In the genomic region with DNA sequence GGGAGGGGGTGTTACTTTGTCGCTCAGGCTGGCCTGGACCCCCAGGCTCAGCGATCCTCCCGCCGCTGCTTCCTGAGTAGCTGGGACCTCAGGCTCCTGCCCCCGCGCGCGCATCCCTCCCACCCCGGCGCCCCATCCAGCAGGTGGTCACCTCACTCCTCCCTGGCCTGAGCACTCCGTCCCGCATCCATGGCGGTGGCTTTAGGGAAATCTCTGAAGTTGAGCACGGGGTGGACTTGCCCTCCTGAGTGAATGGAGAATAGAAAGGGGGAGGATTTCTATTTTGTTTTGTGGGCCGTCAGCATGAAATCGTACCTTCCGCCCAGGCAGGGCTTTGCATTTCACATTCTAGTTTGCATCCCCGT, we compare ENCODE assay signal across 8 cellular contexts. TPM values are rescaled to one million over a fixed set of nuclear protein-coding genes. Genes with fewer than 3 reads are reported as not detected.
DNase-seq lines count a peak whose midpoint lies in the region; ATAC-seq and TF ChIP-seq lines count a peak whose summit lies in the region.

No MANE protein-coding gene starts in this region.

- no peaks in the 10 kb centered on the region for H3K27me3 ChIP-seq in CD8-positive, alpha-beta memory T cell (ENCODE audit: insufficient read depth, low read length, poor library complexity, severe bottlenecking)

- peak overlapping the region in 7 of 8 donors; percentile 88 to 97 (median 90) for H3K27ac Mint-ChIP-seq in CD8-positive, alpha-beta memory T cell
- H3K27ac Mint-ChIP-seq in WTC11, result peak overlapping the region; percentile 90

- no peak overlapping the region for H3K27ac ChIP-seq in CD8-positive, alpha-beta memory T cell (ENCODE audit: low read depth, low read length)

- CTCF ChIA-PET in CD8-positive, alpha-beta memory T cell (lab: Charles Lee), result no interaction called here
- CTCF ChIA-PET in WTC11 (lab: Charles Lee), result interaction anchor here (3.2 kb wide), 1 partner anchor 43 kb away, joined by 12 read pairs; no protein-coding TSS in a partner anchor

- no peaks in the 10 kb centered on the region for H3K36me3 ChIP-seq in CD8-positive, alpha-beta memory T cell (ENCODE audit: insufficient read depth, low read length)

- peaks cover 4 to 35% (median 16%) of the 10 kb centered on the region in 3 donors for H3K36me3 Mint-ChIP-seq in CD8-positive, alpha-beta memory T cell
- peaks cover 6% of the 10 kb centered on the region; the same call in 1 of the 2 replicates for H3K36me3 Mint-ChIP-seq in WTC11

- ATAC-seq in WTC11 (peak; percentile 12), left ventricle myocardium superior (peak; percentile 28), GM18861 (IDR thresholded peaks at IDR 0.05; ENCODE audit: unreplicated experiment) (no peak)

- H3K4me1 Mint-ChIP-seq in CD8-positive, alpha-beta memory T cell, result peaks cover 27 to 42% (median 35%) of the 10 kb centered on the region in 3 donors
- peaks cover 50% of the 10 kb centered on the region for H3K4me1 Mint-ChIP-seq in WTC11

- POLR2A ChIA-PET in CD8-positive, alpha-beta memory T cell (lab: Charles Lee), result no interaction called here
- POLR2A ChIA-PET in WTC11 (lab: Charles Lee), result no interaction called here

- H3K27me3 Mint-ChIP-seq in CD8-positive, alpha-beta memory T cell, result peaks cover 7 to 18% of the 10 kb centered on the region in 2 donors
- H3K27me3 Mint-ChIP-seq in WTC11 (ENCODE audit: low read depth), result peaks cover 8% of the 10 kb centered on the region

- peaks cover 10 to 46% (median 14%) of the 10 kb centered on the region in 5 donors for H3K9me3 Mint-ChIP-seq in CD8-positive, alpha-beta memory T cell
- no peaks in the 10 kb centered on the region for H3K9me3 Mint-ChIP-seq in WTC11

- DNase-seq in CD8-positive, alpha-beta memory T cell, result peak in 1 of 5 donors; percentile 6
- DNase-seq in HFF-Myc (ENCODE audit: extremely low read depth, low read depth) (no peak), WTC11 (ENCODE audit: low spot score) (peak; percentile 53), left ventricle myocardium superior (peak; percentile 38), skeletal muscle cell (ENCODE audit: low read depth) (no peak), foreskin melanocyte (no peak), middle frontal gyrus (ENCODE audit: extremely low spot score, low spot score) (no peak)

- peak overlapping the region; percentile 77 for H3K4me3 ChIP-seq in CD8-positive, alpha-beta memory T cell (ENCODE audit: low read length)
- peak overlapping the region; percentile 53 for H3K4me3 ChIP-seq in HFF-Myc (replicated peaks; ENCODE audit: low read depth, low read length)
- peak overlapping the region; percentile 72 for H3K4me3 ChIP-seq in skeletal muscle cell (ENCODE audit: low read depth, low read length)

- no peaks in the 10 kb centered on the region for H3K9me3 ChIP-seq in CD8-positive, alpha-beta memory T cell (ENCODE audit: low read length)

- no peaks in the 10 kb centered on the region for H3K4me1 ChIP-seq in CD8-positive, alpha-beta memory T cell (ENCODE audit: insufficient read depth, low read length)

- peak overlapping the region; percentile 89 to 98 (median 93) for H3K4me3 Mint-ChIP-seq in CD8-positive, alpha-beta memory T cell
- H3K4me3 Mint-ChIP-seq in WTC11, result peak overlapping the region; percentile 93

- intact Hi-C loops in left ventricle myocardium superior (cut with micrococcal nuclease), result no loop called here

- TF ChIP-seq CTCF in HFF-Myc (IDR thresholded peaks at IDR 0.05; ENCODE audit: low read depth, low read length, missing control alignments), result no peak
- no peak for TF ChIP-seq CTCF in WTC11 (IDR thresholded peaks at IDR 0.05)

TF ChIP-seq in WTC11, 78 proteins besides CTCF, POLR2A, EP300 and RAD21:
- TF ChIP-seq NFATC4 (CRISPR knock-in tag; IDR thresholded peaks at IDR 0.05) (no peak), ZNF263 (CRISPR knock-in tag; IDR thresholded peaks at IDR 0.05; ENCODE audit: low read depth) (0 out of 2 replicates have a peak, but pooled peaks have one; percentile 31)

RNA-seq across cellular contexts. Expression of a gene that starts 0.4 kb away (rescaled TPM):
- 1 to 10 TPM; 5.6 to 6.6 TPM for total RNA-seq in CD8-positive, alpha-beta memory T cell
- polyA plus RNA-seq in CD8-positive, alpha-beta memory T cell, result 4.7 TPM
- total RNA-seq in WTC11 (2021) (15.2 to 17.6 TPM (median 17.5 TPM) in 3 replicates), left ventricle myocardium superior (1.3 TPM)

RNA-seq across cellular contexts. Expression of a gene that starts 35.3 kb away (rescaled TPM):
- total RNA-seq in CD8-positive, alpha-beta memory T cell, result 10 to 100 TPM in 1 of 2 experiments, 1 to 10 TPM in 1; 8.9 to 10.6 TPM
- 10.6 TPM for polyA plus RNA-seq in CD8-positive, alpha-beta memory T cell
- total RNA-seq in WTC11 (2021) (28.4 to 29.7 TPM (median 29.4 TPM) in 3 replicates), left ventricle myocardium superior (4.1 TPM)

Comparison
In these comparisons a context has a peak if more than half of its experiments do, and no peak if none do; other contexts are left out.
1. DNase-seq: peak in WTC11 (single experiment) and left ventricle myocardium superior (single experiment); none in HFF-Myc (single experiment), skeletal muscle cell (single experiment), foreskin melanocyte (single experiment) and middle frontal gyrus (single experiment).
2. Peak in every context shown above with its lines, with median percentiles within 50 percentile points of each other: H3K4me3 ChIP-seq.